Comparison of ENCODE assay signal across 13 cellular contexts in genomic region chr4:156961241-156962068, GRCh38. TPM values are rescaled to one million over a fixed set of nuclear protein-coding genes. Genes with fewer than 3 reads are reported as not detected.
A peak's percentile ranks its signal among the peaks of the same experiment; 100 is the strongest.
DNase-seq lines count a peak whose midpoint lies in the region; ATAC-seq and TF ChIP-seq lines count a peak whose summit lies in the region.
"Had no signal": no experiment of that assay in that cellular context is flagged by ENCODE, and none has a peak within 500 bp of the region (broad histone marks: within the 10 kb centered on the region; RNA-seq: fewer than 3 reads in every experiment).

No MANE protein-coding gene starts in this region.

- H3K27me3 Mint-ChIP-seq in dendritic cell treated with granulocyte-macrophage colony-stimulating factor and Interleukin-4, amounts not matched to agents 40 ng/mL and 50 ng/mL, for 4 days, result no peaks in the 10 kb centered on the region
- H3K27me3 Mint-ChIP-seq: activated CD4-positive, alpha-beta memory T cell treated with anti-CD3 and anti-CD28 coated beads for 36 hours; stimulated activated naive CD8-positive, alpha-beta T cell treated with anti-CD3 and anti-CD28 coated beads, Interleukin-15, Interleukin-2, amounts not matched to agents 100 ng/mL and 50 ng/mL, for 24 hours had no signal

- ATAC-seq in GM18873 (IDR thresholded peaks at IDR 0.05; ENCODE audit: low FRiP score, unreplicated experiment) (no peak), HG02852 (IDR thresholded peaks at IDR 0.05; ENCODE audit: unreplicated experiment) (no peak)

- DNase-seq in Caki2 (ENCODE audit: low read depth), result peak; percentile 78
- DNase-seq in NCI-H1105 treated with DMSO at 0.1 percent for 48 hours (lab: John Stamatoyannopoulos, UW), result peak; percentile 38
- no peak for DNase-seq in osteoblast (ENCODE audit: insufficient read length, low spot score, missing footprints)
- DNase-seq in DMS79 treated with DMSO at 0.1 percent for 48 hours (lab: John Stamatoyannopoulos, UW), result no peak
- DNase-seq in activated CD4-positive, alpha-beta T cell treated with anti-CD3 and anti-CD28 coated beads, Interleukin-2, amount 50 U/mL, for 48 hours, result no peak
- DNase-seq: activated CD4-positive, alpha-beta memory T cell treated with anti-CD3 and anti-CD28 coated beads for 36 hours; dermis blood vessel endothelial cell; NCI-H2029 treated with DMSO at 0.1 percent for 48 hours had no signal

- H4K20me1 ChIP-seq in osteoblast (ENCODE audit: insufficient read depth, low read length), result peaks cover 19% of the 10 kb centered on the region

- in situ Hi-C loops in Caki2 (cut with HindIII; ENCODE audit: low pct_unique_long_range_greater_than_20kb, low sequenced_read_pairs), result no loop called here

- no peaks in the 10 kb centered on the region for H3K27me3 ChIP-seq in osteoblast (ENCODE audit: insufficient read depth, low read length)

- peaks cover 56% of the 10 kb centered on the region for H3K4me1 Mint-ChIP-seq in dendritic cell treated with granulocyte-macrophage colony-stimulating factor and Interleukin-4, amounts not matched to agents 40 ng/mL and 50 ng/mL, for 4 days (ENCODE audit: low read depth)

- H3K4me3 Mint-ChIP-seq in dendritic cell treated with granulocyte-macrophage colony-stimulating factor and Interleukin-4, amounts not matched to agents 40 ng/mL and 50 ng/mL, for 4 days, result no peak overlapping the region
- H3K4me3 Mint-ChIP-seq: activated CD4-positive, alpha-beta memory T cell treated with anti-CD3 and anti-CD28 coated beads for 36 hours; stimulated activated naive CD8-positive, alpha-beta T cell treated with anti-CD3 and anti-CD28 coated beads, Interleukin-15, Interleukin-2, amounts not matched to agents 100 ng/mL and 50 ng/mL, for 24 hours had no signal

- H3K36me3 ChIP-seq in osteoblast (ENCODE audit: insufficient read depth, low read length), result peaks cover 12% of the 10 kb centered on the region
- H3K36me3 ChIP-seq: HAP-1 had no signal

- H2AFZ ChIP-seq in osteoblast (ENCODE audit: low read length), result no peak overlapping the region

- H3K4me3 ChIP-seq in osteoblast (ENCODE audit: insufficient read depth, low read length), result no peak overlapping the region
- H3K4me3 ChIP-seq: HAP-1 had no signal

- H3K27ac Mint-ChIP-seq in dendritic cell treated with granulocyte-macrophage colony-stimulating factor and Interleukin-4, amounts not matched to agents 40 ng/mL and 50 ng/mL, for 4 days, result peak overlapping the region; percentile 66
- H3K27ac Mint-ChIP-seq: activated CD4-positive, alpha-beta memory T cell treated with anti-CD3 and anti-CD28 coated beads for 36 hours; stimulated activated naive CD8-positive, alpha-beta T cell treated with anti-CD3 and anti-CD28 coated beads, Interleukin-15, Interleukin-2, amounts not matched to agents 100 ng/mL and 50 ng/mL, for 24 hours had no signal

- H3K9me3 Mint-ChIP-seq in dendritic cell treated with granulocyte-macrophage colony-stimulating factor and Interleukin-4, amounts not matched to agents 40 ng/mL and 50 ng/mL, for 4 days, result no peaks in the 10 kb centered on the region

- H3K79me2 ChIP-seq in osteoblast (ENCODE audit: insufficient read depth, low read length), result peaks cover 98% of the 10 kb centered on the region

- no peaks in the 10 kb centered on the region for H3K9me3 ChIP-seq in osteoblast (ENCODE audit: low read depth, low read length)
- H3K9me3 ChIP-seq: HAP-1 had no signal

- intact Hi-C loops in dendritic cell treated with granulocyte-macrophage colony-stimulating factor and Interleukin-4, amounts not matched to agents 40 ng/mL and 50 ng/mL, for 4 days (cut with micrococcal nuclease), result no loop called here

- peaks cover 39% of the 10 kb centered on the region for H3K36me3 Mint-ChIP-seq in dendritic cell treated with granulocyte-macrophage colony-stimulating factor and Interleukin-4, amounts not matched to agents 40 ng/mL and 50 ng/mL, for 4 days (ENCODE audit: low read depth)
- H3K36me3 Mint-ChIP-seq: activated CD4-positive, alpha-beta memory T cell treated with anti-CD3 and anti-CD28 coated beads for 36 hours had no signal

- peak overlapping the region; percentile 19 for H3K27ac ChIP-seq in osteoblast (ENCODE audit: low read depth, low read length)

- TF ChIP-seq CTCF in osteoblast (IDR thresholded peaks at IDR 0.05; ENCODE audit: extremely low read depth, low read depth, low read length), result no peak

- peak overlapping the region; percentile 6 for H3K4me2 ChIP-seq in osteoblast (ENCODE audit: insufficient read depth, low read length)

- peaks cover 51% of the 10 kb centered on the region for H3K4me1 ChIP-seq in osteoblast (ENCODE audit: insufficient read depth, low read length)

RNA-seq across cellular contexts. Expression of gene PDGFC, which starts 10.1 kb away (rescaled TPM):
- total RNA-seq in Caki2 (2014; rRNA removed; shearing (Covaris generic); ENCODE audit: low replicate concordance), result 88.6 and 120 TPM in 2 replicates
- 145 and 147 TPM in 2 replicates for total RNA-seq in osteoblast
- total RNA-seq: activated CD4-positive, alpha-beta memory T cell treated with anti-CD3 and anti-CD28 coated beads for 36 hours had no signal

Comparison
In these comparisons a context has a peak if more than half of its experiments do, and no peak if none do; other contexts are left out.
1. DNase-seq: peak in Caki2 (single experiment) and NCI-H1105 treated with DMSO at 0.1 percent for 48 hours (single experiment); none in osteoblast (single experiment), DMS79 treated with DMSO at 0.1 percent for 48 hours (single experiment) and activated CD4-positive, alpha-beta T cell treated with anti-CD3 and anti-CD28 coated beads, Interleukin-2, amount 50 U/mL, for 48 hours (0 of 2).